ENCODE assay signal across 20 cellular contexts in genomic region chr5:9186069-9186468, GRCh38.
"Had no signal": no experiment of that assay in that cellular context is flagged by ENCODE, and none has a peak within 500 bp of the region (broad histone marks: within the 10 kb centered on the region; RNA-seq: fewer than 3 reads in every experiment).

No MANE protein-coding gene starts in this region.

- H3K4me3 ChIP-seq: MG63, SJCRH30 had no signal

- H3K36me3 ChIP-seq: SJCRH30 had no signal

- H3K4me1 ChIP-seq: SJCRH30 had no signal

- H3K27me3 ChIP-seq: MG63, SJCRH30 had no signal

- H3K9me3 ChIP-seq: MG63, SJCRH30 had no signal

- ATAC-seq: SK-N-SH treated with all-trans-retinoic acid at 6 μM for 48 hours had no signal

- H3K27ac ChIP-seq: SJCRH30 had no signal

- DNase-seq: Karpas-422, KG1, MG63, NCI-H1092 treated with DMSO at 0.1 percent for 48 hours, NCI-H1436, NCI-H187, NCI-H2029, NCI-H2081 treated with DMSO at 0.1 percent for 48 hours, NCI-H2171, NCI-H226, NCI-H446, NCI-H510A, NCI-H524 treated with DMSO at 0.1 percent for 48 hours, NCI-H69, NCI-H774, Right ventricle myocardium superior, RPMI8226, SJCRH30, T-helper 1 cell had no signal
